20 cellular contexts compared by ENCODE assay signal in the genomic region with DNA sequence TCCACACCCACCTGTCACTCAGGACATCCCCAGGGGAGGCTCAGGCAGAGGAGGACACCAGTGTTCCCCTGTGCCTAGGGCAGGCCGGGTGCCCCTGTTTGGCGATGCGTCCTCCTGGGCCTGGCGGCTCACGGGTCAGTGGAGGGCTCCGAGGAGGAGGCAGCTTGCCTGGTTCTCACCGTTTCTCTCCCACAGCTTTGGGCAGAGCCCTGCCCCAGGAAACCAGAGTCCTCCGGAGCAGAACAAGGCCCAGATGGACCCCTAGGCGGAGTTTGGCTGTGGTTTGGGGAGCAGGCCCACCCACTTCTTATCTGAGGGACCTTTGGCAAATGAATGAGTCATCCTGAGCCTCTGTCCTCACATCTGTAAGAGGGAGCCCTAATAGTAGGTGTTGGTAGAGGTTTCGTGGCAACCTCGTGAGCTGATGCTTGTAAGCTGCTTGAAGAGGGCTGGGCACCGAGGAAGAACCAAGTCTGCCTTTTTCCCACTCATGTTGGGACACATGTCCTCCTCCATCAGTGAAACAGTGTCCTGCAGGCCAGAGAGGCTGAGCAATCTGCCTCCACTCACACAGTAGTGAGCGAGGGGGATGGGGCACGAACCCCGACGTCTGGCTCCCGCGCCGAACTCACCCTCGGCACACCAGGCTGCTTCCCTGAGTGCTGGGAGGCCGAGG.
A peak's percentile ranks its signal among the peaks of the same experiment; 100 is the strongest.
DNase-seq lines count a peak whose midpoint lies in the region; ATAC-seq and TF ChIP-seq lines count a peak whose summit lies in the region.
"Had no signal": no experiment of that assay in that cellular context is flagged by ENCODE, and none has a peak within 500 bp of the region (broad histone marks: within the 10 kb centered on the region; RNA-seq: fewer than 3 reads in every experiment).

No MANE protein-coding gene starts in this region.

- no peak for TF ChIP-seq POLR2A in gastroesophageal sphincter (IDR thresholded peaks at IDR 0.05)

- DNase-seq in right cardiac atrium, result peak in 2 of 3 donors; percentile 61 to 62
- DNase-seq in Right ventricle myocardium superior, result no peak
- no peak for DNase-seq in WERI-Rb-1
- DNase-seq in GM19238 (ENCODE audit: insufficient read length, low spot score), result no peak
- DNase-seq in 8988T, result no peak
- DNase-seq: activated CD8-positive, alpha-beta T cell treated with anti-CD3 and anti-CD28 coated beads for 36 hours; activated T-cell treated with anti-CD3 and anti-CD28 coated beads, Interleukin-2, amount 50 U/mL, for 48 hours; caudate nucleus; CD4-positive, alpha-beta memory T cell; effector CD4-positive, alpha-beta T cell; EL; kidney; NCI-H187 treated with DMSO at 0.1 percent for 48 hours; NCI-H510A treated with DMSO at 0.1 percent for 48 hours; retina had no signal

- H3K9me3 ChIP-seq in right cardiac atrium (ENCODE audit: control insufficient read depth, low read length) (no peaks in the 10 kb centered on the region), WERI-Rb-1 (ENCODE audit: severe bottlenecking) (no peaks in the 10 kb centered on the region), gastroesophageal sphincter (no peaks in the 10 kb centered on the region)

- H3K27ac ChIP-seq in right cardiac atrium (ENCODE audit: low read length), result no peak overlapping the region
- peak overlapping the region; percentile 87 for H3K27ac ChIP-seq in WERI-Rb-1
- no peak overlapping the region for H3K27ac ChIP-seq in gastroesophageal sphincter
- H3K27ac ChIP-seq: VCaP had no signal

- H3K4me3 ChIP-seq in right cardiac atrium (ENCODE audit: low read length), result no peak overlapping the region
- no peak overlapping the region for H3K4me3 ChIP-seq in WERI-Rb-1 (ENCODE audit: low read depth, low read length)
- no peak overlapping the region for H3K4me3 ChIP-seq in gastroesophageal sphincter

- TF ChIP-seq EP300 in gastroesophageal sphincter (IDR thresholded peaks at IDR 0.05), result no peak

- TF ChIP-seq CTCF in WERI-Rb-1 (IDR thresholded peaks at IDR 0.05; ENCODE audit: low read depth, low read length) (no peak), gastroesophageal sphincter (IDR thresholded peaks at IDR 0.05) (no peak)

- ATAC-seq in right cardiac atrium (peak in 1 of 2 donors; percentile 34), Right ventricle myocardium superior (ENCODE audit: poor library complexity) (no peak), gastroesophageal sphincter (peak; percentile 23), GM19324 (IDR thresholded peaks at IDR 0.05; ENCODE audit: low FRiP score, unreplicated experiment) (no peak), HG03520 (IDR thresholded peaks at IDR 0.05; ENCODE audit: unreplicated experiment) (no peak)
- ATAC-seq: activated CD8-positive, alpha-beta T cell treated with anti-CD3 and anti-CD28 coated beads for 36 hours; activated naive CD4-positive, alpha-beta T cell treated with anti-CD3 and anti-CD28 coated beads, Interleukin-2, amount 50 U/mL, for 72 hours had no signal

- 88% methylated on average over 21 of the region's 21 CpGs for WGBS in right cardiac atrium
- 93 to 98% methylated on average over 3 to 8 of the region's 21 CpGs for WGBS in gastroesophageal sphincter (ENCODE audit: low coverage in 1 of 2), 2 donors

- H3K36me3 ChIP-seq in WERI-Rb-1 (0 out of 2 replicates have a peak, but pooled peaks cover 1% of the 10 kb centered on the region), gastroesophageal sphincter (no peaks in the 10 kb centered on the region)

- intact Hi-C loops in right cardiac atrium (cut with DNase I) (no loop called here), Right ventricle myocardium superior (cut with DNase I) (no loop called here)

- H3K27me3 ChIP-seq in right cardiac atrium (ENCODE audit: control insufficient read depth, insufficient read depth), result no peaks in the 10 kb centered on the region
- no peaks in the 10 kb centered on the region for H3K27me3 ChIP-seq in WERI-Rb-1 (ENCODE audit: insufficient read depth, low read depth, severe bottlenecking)
- no peaks in the 10 kb centered on the region for H3K27me3 ChIP-seq in gastroesophageal sphincter

- no peaks in the 10 kb centered on the region for H3K4me1 ChIP-seq in right cardiac atrium (ENCODE audit: control insufficient read depth, insufficient read depth, low read length)
- H3K4me1 ChIP-seq in gastroesophageal sphincter, result peaks cover 0 to 32% (median 0%) of the 10 kb centered on the region in 3 donors

Comparison
In these comparisons a context has a peak if more than half of its experiments do, and no peak if none do; other contexts are left out.
1. DNase-seq: peak in right cardiac atrium (2 of 3); none in Right ventricle myocardium superior (single experiment), WERI-Rb-1 (single experiment), GM19238 (single experiment) and 8988T (single experiment).